In the genomic region with DNA sequence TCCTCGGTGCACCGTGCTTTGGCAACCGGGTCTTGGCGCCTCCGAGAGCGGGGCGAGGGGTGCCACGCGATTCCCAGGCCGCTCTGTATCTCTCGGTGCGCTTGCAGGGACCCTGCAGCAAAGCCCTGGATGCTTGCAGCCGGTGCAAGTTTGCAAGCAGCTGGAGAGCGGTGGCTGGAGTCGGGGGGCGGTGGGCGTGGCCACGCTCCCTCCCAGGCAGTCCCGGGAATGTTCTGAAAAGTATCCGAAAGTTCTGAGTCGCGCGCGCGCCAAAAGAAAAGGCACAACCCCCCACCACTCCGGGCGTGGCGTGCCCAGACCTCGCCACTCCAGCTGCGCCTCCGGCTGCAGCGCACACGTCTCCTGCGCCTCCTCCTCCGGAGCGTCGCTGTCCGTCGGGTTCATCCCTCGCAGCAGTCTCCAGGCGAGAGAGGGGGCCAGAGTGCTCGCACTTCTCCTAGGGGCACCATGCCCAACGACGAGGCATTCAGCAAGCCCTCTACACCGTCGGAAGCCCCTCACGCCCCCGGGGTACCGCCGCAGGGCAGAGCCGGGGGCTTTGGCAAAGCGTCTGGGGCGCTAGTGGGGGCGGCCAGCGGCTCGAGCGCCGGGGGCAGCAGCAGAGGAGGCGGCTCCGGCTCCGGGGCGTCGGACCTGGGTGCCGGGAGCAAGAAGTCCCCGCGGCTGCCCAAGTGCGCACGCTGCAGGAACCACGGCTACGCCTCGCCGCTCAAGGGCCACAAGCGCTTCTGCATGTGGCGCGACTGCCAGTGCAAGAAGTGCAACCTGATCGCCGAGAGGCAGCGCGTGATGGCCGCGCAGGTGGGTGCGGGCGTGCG, we compare ENCODE assay signal across 14 cellular contexts. TPM values are rescaled to one million over a fixed set of nuclear protein-coding genes. Genes with fewer than 3 reads are reported as not detected.
DNase-seq lines count a peak whose midpoint lies in the region; ATAC-seq and TF ChIP-seq lines count a peak whose summit lies in the region.
"Had no signal": no experiment of that assay in that cellular context is flagged by ENCODE, and none has a peak within 500 bp of the region (broad histone marks: within the 10 kb centered on the region; RNA-seq: fewer than 3 reads in every experiment).

A gene (plus strand): TSS at position 327 of the 839 bp plus-strand sequence. CDS start 142 bp downstream, at position 469.

- no peak within 1 kb of the TSS for H3K4me3 Mint-ChIP-seq in activated CD8-positive, alpha-beta T cell treated with anti-CD3 and anti-CD28 coated beads, Interleukin-2, amount 10 ng/mL, durations not matched to agents 7 days and 5 days

- POLR2A ChIA-PET in activated CD8-positive, alpha-beta T cell treated with anti-CD3 and anti-CD28 coated beads, Interleukin-2, amount 10 ng/mL, durations not matched to agents 7 days and 5 days (lab: Charles Lee): no interaction called here
- POLR2A ChIA-PET in HEK293T (lab: Yijun Ruan, JAX): no interaction called here
- POLR2A ChIA-PET in OCI-LY7 (lab: Charles Lee): interaction anchor here (0.6 kb wide), 1 partner anchor 1392 kb away, joined by 3 read pairs; no protein-coding TSS in a partner anchor

- H3K27ac Mint-ChIP-seq in activated CD8-positive, alpha-beta T cell treated with anti-CD3 and anti-CD28 coated beads, Interleukin-2, amount 10 ng/mL, durations not matched to agents 7 days and 5 days: no peak within 1 kb of the TSS

- H3K36me3 Mint-ChIP-seq in activated CD8-positive, alpha-beta T cell treated with anti-CD3 and anti-CD28 coated beads, Interleukin-2, amount 10 ng/mL, durations not matched to agents 7 days and 5 days (ENCODE audit: low read depth): no peaks in the 10 kb centered on the region

- no peaks in the 10 kb centered on the region for H3K36me3 ChIP-seq in BLaER1
- no peaks in the 10 kb centered on the region for H3K36me3 ChIP-seq in lower lobe of right lung
- H3K36me3 ChIP-seq in OCI-LY7 (ENCODE audit: insufficient read depth, low read length): no peaks in the 10 kb centered on the region

- H4K20me1 ChIP-seq in BLaER1 (0 out of 2 replicates have a peak, but pooled peaks cover 6% of the 10 kb centered on the region), OCI-LY7 (ENCODE audit: insufficient read depth, low read length) (no peaks in the 10 kb centered on the region)

- DNase-seq in GM13976 (ENCODE audit: low spot score) (peak; percentile 53), lower lobe of right lung (no peak), dedifferentiated amniotic fluid mesenchymal stem cell (ENCODE audit: extremely low spot score) (no peak), HEK293T (ENCODE audit: extremely low spot score) (no peak), OCI-LY7 (ENCODE audit: low spot score) (no peak)
- no peak for DNase-seq in activated CD8-positive, alpha-beta T cell treated with anti-CD3 and anti-CD28 coated beads, Interleukin-2, amount 10 ng/mL, durations not matched to agents 7 days and 5 days
- DNase-seq: activated CD4-positive, CD25-positive, alpha-beta regulatory T cell; caudate nucleus; NCI-H2081 treated with DMSO at 0.1 percent for 48 hours; SHP77 treated with DMSO at 0.1 percent for 48 hours; substantia nigra had no signal

- CTCF ChIA-PET in activated CD8-positive, alpha-beta T cell treated with anti-CD3 and anti-CD28 coated beads, Interleukin-2, amount 10 ng/mL, durations not matched to agents 7 days and 5 days (lab: Charles Lee): interaction anchor here (0.6 kb wide), 1 partner anchor 109 kb away, joined by 3 read pairs; no protein-coding TSS in a partner anchor
- CTCF ChIA-PET in HEK293T (lab: Yijun Ruan, JAX) (no interaction called here), OCI-LY7 (lab: Charles Lee; ENCODE audit: unreplicated experiment) (no interaction called here)

- peak; percentile 27 for ATAC-seq in activated CD8-positive, alpha-beta T cell treated with anti-CD3 and anti-CD28 coated beads, Interleukin-2, amount 10 ng/mL, durations not matched to agents 7 days and 5 days
- ATAC-seq in lower lobe of right lung: peak; percentile 35 to 51
- ATAC-seq in GM18861 (IDR thresholded peaks at IDR 0.05; ENCODE audit: unreplicated experiment): no peak

- H3K9me2 ChIP-seq in OCI-LY7 (ENCODE audit: insufficient read depth, low read length): no peaks in the 10 kb centered on the region

- H3K4me3 ChIP-seq in BLaER1 (peak within 1 kb of the TSS; percentile 31; the same call in 1 of the 2 replicates), lower lobe of right lung (no peak within 1 kb of the TSS), OCI-LY7 (ENCODE audit: low read depth, low read length, poor library complexity, severe bottlenecking) (no peak within 1 kb of the TSS)

- BruUV-seq in OCI-LY7 (replicated peaks; lab: Mats Ljungman, UMichigan): no TSS peak

- H3K4me2 ChIP-seq in BLaER1: peak within 1 kb of the TSS; percentile 65
- no peak within 1 kb of the TSS for H3K4me2 ChIP-seq in OCI-LY7 (ENCODE audit: low read length)

- peaks cover 51% of the 10 kb centered on the region for H3K27me3 Mint-ChIP-seq in activated CD8-positive, alpha-beta T cell treated with anti-CD3 and anti-CD28 coated beads, Interleukin-2, amount 10 ng/mL, durations not matched to agents 7 days and 5 days (ENCODE audit: low read depth)

- H3K9me3 ChIP-seq in BLaER1 (peaks cover 18% of the 10 kb centered on the region), lower lobe of right lung (no peaks in the 10 kb centered on the region), OCI-LY7 (ENCODE audit: low read length) (no peaks in the 10 kb centered on the region)

- in situ Hi-C loops in GM13976 (cut with MboI; ENCODE audit: low sequenced_read_pairs, unreplicated experiment): no loop called here

- no peak within 1 kb of the TSS for H3K9ac ChIP-seq in BLaER1

- H3K9me3 Mint-ChIP-seq in activated CD8-positive, alpha-beta T cell treated with anti-CD3 and anti-CD28 coated beads, Interleukin-2, amount 10 ng/mL, durations not matched to agents 7 days and 5 days (ENCODE audit: insufficient read depth): no peaks in the 10 kb centered on the region

- H3K27ac ChIP-seq in BLaER1: no peak within 1 kb of the TSS
- no peak within 1 kb of the TSS for H3K27ac ChIP-seq in lower lobe of right lung
- no peak within 1 kb of the TSS for H3K27ac ChIP-seq in OCI-LY7 (ENCODE audit: low read depth, low read length, poor library complexity, severe bottlenecking)

- H3K4me1 Mint-ChIP-seq in activated CD8-positive, alpha-beta T cell treated with anti-CD3 and anti-CD28 coated beads, Interleukin-2, amount 10 ng/mL, durations not matched to agents 7 days and 5 days (ENCODE audit: low read depth): peaks cover 4% of the 10 kb centered on the region

- TF ChIP-seq CTCF in GM13976 (IDR thresholded peaks at IDR 0.05; ENCODE audit: borderline replicate concordance, control extremely low read depth, extremely low read depth, insufficient read depth, missing control alignments) (no peak), lower lobe of right lung (IDR thresholded peaks at IDR 0.05) (no peak), OCI-LY7 (conservative IDR thresholded peaks at IDR 0.05; ENCODE audit: low read length) (no peak)

- peaks cover 9% of the 10 kb centered on the region for H3K4me1 ChIP-seq in BLaER1
- peaks cover 8% of the 10 kb centered on the region for H3K4me1 ChIP-seq in lower lobe of right lung
- H3K4me1 ChIP-seq in OCI-LY7 (ENCODE audit: insufficient read depth, low read length, poor library complexity, severe bottlenecking): no peaks in the 10 kb centered on the region

- intact Hi-C loops in lower lobe of right lung (cut with DNase I) (no loop called here), OCI-LY7 (cut with micrococcal nuclease; ENCODE audit: unreplicated experiment) (no loop called here)

- H3K79me2 ChIP-seq in OCI-LY7 (ENCODE audit: insufficient read depth, low read depth, low read length): no peaks in the 10 kb centered on the region

- peaks cover 44% of the 10 kb centered on the region for H3K27me3 ChIP-seq in BLaER1
- H3K27me3 ChIP-seq in lower lobe of right lung (ENCODE audit: low read depth): peaks cover 79% of the 10 kb centered on the region

- H2AFZ ChIP-seq in OCI-LY7 (ENCODE audit: low read length): no peak within 1 kb of the TSS

TF ChIP-seq in HEK293T, 16 proteins besides CTCF, POLR2A, EP300 and RAD21:
- no peak for TF ChIP-seq FOXA1 (IDR thresholded peaks at IDR 0.05)
- no peak for TF ChIP-seq TARDBP (IDR thresholded peaks at IDR 0.05)
- no peak for TF ChIP-seq SP1 (IDR thresholded peaks at IDR 0.05)
- no peak for TF ChIP-seq HDGF (IDR thresholded peaks at IDR 0.05; ENCODE audit: borderline replicate concordance)
- TF ChIP-seq ELF4 (IDR thresholded peaks at IDR 0.05): no peak
TF ChIP-seq in HEK293T: peak in this region for 0.

RNA-seq across cellular contexts. Expression of the gene that starts here (rescaled TPM):
- total RNA-seq in activated CD8-positive, alpha-beta T cell treated with anti-CD3 and anti-CD28 coated beads, Interleukin-2, amount 10 ng/mL, durations not matched to agents 7 days and 5 days: not detected
- total RNA-seq in lower lobe of right lung (not detected), OCI-LY7 (2022) (not detected in 2 replicates)
- total RNA-seq in OCI-LY7 (2014; rRNA removed; shearing (Covaris generic)): not detected in 2 replicates
- total RNA-seq: lung microvascular endothelial cell had no signal

Comparison
In these comparisons a context has a peak if more than half of its experiments do, and no peak if none do; other contexts are left out.
1. Peak in ATAC-seq in activated CD8-positive, alpha-beta T cell treated with anti-CD3 and anti-CD28 coated beads, Interleukin-2, amount 10 ng/mL, durations not matched to agents 7 days and 5 days; RNA of the gene not detected or under 1 TPM.
2. Peak in ATAC-seq in lower lobe of right lung; RNA of the gene not detected or under 1 TPM.